8 cellular contexts compared by ENCODE assay signal in the genomic region with DNA sequence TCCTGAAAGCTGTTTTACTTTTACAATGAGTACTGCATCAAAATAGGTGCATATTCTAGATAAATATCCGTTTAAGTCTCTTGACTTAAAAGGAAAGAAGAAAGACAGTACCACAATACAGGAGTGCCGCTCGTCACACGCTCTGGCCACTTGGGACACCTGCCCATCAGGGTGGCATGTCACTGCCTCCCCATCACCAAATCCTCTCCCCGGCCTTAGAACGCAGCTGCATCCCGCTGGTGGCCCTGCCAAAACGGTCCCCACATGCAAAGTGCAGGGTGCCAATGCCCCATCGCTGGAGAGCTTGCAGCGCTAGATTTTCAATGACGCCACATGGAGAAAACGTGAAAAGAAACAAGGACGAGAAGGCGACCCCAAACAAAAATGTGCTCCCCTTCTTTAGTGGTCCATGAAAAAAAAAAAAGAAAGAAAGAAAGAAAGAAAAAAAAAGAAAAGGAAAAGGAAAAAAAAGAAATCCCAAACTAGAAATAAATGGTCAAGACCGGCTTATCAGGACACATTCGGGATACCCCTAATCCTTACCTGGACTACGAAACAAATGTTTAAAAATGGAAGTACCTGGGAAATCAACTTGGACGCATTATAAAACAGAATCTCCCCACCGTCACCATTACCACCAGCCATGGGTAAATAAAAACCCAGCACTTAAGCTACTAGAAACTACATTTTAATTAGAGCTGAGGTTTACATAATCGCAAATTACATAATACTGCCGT. TPM values are rescaled to one million over a fixed set of nuclear protein-coding genes. Genes with fewer than 3 reads are reported as not detected.
DNase-seq lines count a peak whose midpoint lies in the region; ATAC-seq and TF ChIP-seq lines count a peak whose summit lies in the region.

No MANE protein-coding gene starts in this region.

- DNase-seq in CD1c-positive myeloid dendritic cell (ENCODE audit: extremely low spot score) (peak; percentile 36), colonic mucosa (peak; percentile 61), mesothelial cell of epicardium (ENCODE audit: low spot score in 2 of 2, unreplicated experiment in 2 of 2) (no peak)
- peak; percentile 4 to 62 for DNase-seq in stimulated activated CD8-positive, alpha-beta memory T cell treated with anti-CD3 and anti-CD28 coated beads, Interleukin-7, amount 100 ng/mL, for 4 hours (ENCODE audit: low read depth in 2 of 2)

- peaks cover 26% of the 10 kb centered on the region for H3K4me1 Mint-ChIP-seq in mesothelial cell of epicardium

- TF ChIP-seq CTCF in colonic mucosa (IDR thresholded peaks at IDR 0.05) (no peak), mesothelial cell of epicardium (IDR thresholded peaks at IDR 0.05; ENCODE audit: unreplicated experiment) (no peak)

- peaks cover 9% of the 10 kb centered on the region for H3K4me1 ChIP-seq in colonic mucosa

- H3K9me3 Mint-ChIP-seq in mesothelial cell of epicardium = no peaks in the 10 kb centered on the region

- H3K36me3 ChIP-seq in colonic mucosa = no peaks in the 10 kb centered on the region

- H3K27me3 Mint-ChIP-seq in mesothelial cell of epicardium (ENCODE audit: low read depth) = peaks cover 24% of the 10 kb centered on the region

- intact Hi-C loops in colonic mucosa (cut with DNase I) = no loop called here

- peak overlapping the region; percentile 77 for H3K4me3 Mint-ChIP-seq in mesothelial cell of epicardium

- peak overlapping the region; percentile 67 for H3K4me3 ChIP-seq in colonic mucosa

- no peaks in the 10 kb centered on the region for H3K27me3 ChIP-seq in colonic mucosa

- ATAC-seq in HG03432 (IDR thresholded peaks at IDR 0.05; ENCODE audit: unreplicated experiment) (peak; percentile 36), HG02571 (IDR thresholded peaks at IDR 0.05; ENCODE audit: unreplicated experiment) (no peak), GM18517 (IDR thresholded peaks at IDR 0.05; ENCODE audit: unreplicated experiment) (no peak)
- peak; percentile 44 to 52 for ATAC-seq in activated CD4-positive, CD25-positive, alpha-beta regulatory T cell treated with anti-CD3 and anti-CD28 coated beads, Interleukin-2, amount 50 U/mL, for 24 hours

- no peaks in the 10 kb centered on the region for H3K36me3 Mint-ChIP-seq in mesothelial cell of epicardium

- H3K27ac Mint-ChIP-seq in mesothelial cell of epicardium = peak overlapping the region; percentile 28

- peak overlapping the region; percentile 75 for H3K27ac ChIP-seq in colonic mucosa

- H3K9ac ChIP-seq in colonic mucosa (ENCODE audit: low read depth in 2 of 2, low read length in 2 of 2) = peak overlapping the region; percentile 78 to 79

- H3K9me3 ChIP-seq in colonic mucosa = no peaks in the 10 kb centered on the region

RNA-seq across cellular contexts. Expression of a gene that starts 1.1 kb away (rescaled TPM):
- total RNA-seq in colonic mucosa (100 to 1,000 TPM in 1 of 2 donors, 10 to 100 TPM in 1; 81.8 to 103 TPM), mesothelial cell of epicardium (39.1 to 39.7 TPM (median 39.4 TPM) in 3 replicates)

Comparison
In these comparisons a context has a peak if more than half of its experiments do, and no peak if none do; other contexts are left out.
1. DNase-seq: peak in CD1c-positive myeloid dendritic cell (single experiment), colonic mucosa (single experiment) and stimulated activated CD8-positive, alpha-beta memory T cell treated with anti-CD3 and anti-CD28 coated beads, Interleukin-7, amount 100 ng/mL, for 4 hours (2 of 2); none in mesothelial cell of epicardium (0 of 2).
2. ATAC-seq: peak in HG03432 (single experiment) and activated CD4-positive, CD25-positive, alpha-beta regulatory T cell treated with anti-CD3 and anti-CD28 coated beads, Interleukin-2, amount 50 U/mL, for 24 hours (2 of 2); none in HG02571 (single experiment) and GM18517 (single experiment).